25 cellular contexts compared by ENCODE assay signal in genomic region chr2:220374282-220374681, GRCh38.
"Had no signal": no experiment of that assay in that cellular context is flagged by ENCODE, and none has a peak within 500 bp of the region (broad histone marks: within the 10 kb centered on the region; RNA-seq: fewer than 3 reads in every experiment).

No MANE protein-coding gene starts in this region.

- DNase-seq: activated CD4-positive, alpha-beta memory T cell treated with anti-CD3 and anti-CD28 coated beads for 36 hours; activated CD4-positive, alpha-beta T cell treated with anti-CD3 and anti-CD28 coated beads, Interleukin-2, amount 10 ng/mL, durations not matched to agents 7 days and 5 days; activated CD4-positive, CD25-positive, alpha-beta regulatory T cell; activated CD8-positive, alpha-beta memory T cell treated with anti-CD3 and anti-CD28 coated beads for 24 hours; activated effector memory CD4-positive, alpha-beta T cell treated with anti-CD3 and anti-CD28 coated beads, Interleukin-2, amount 50 U/mL, for 16 hours; activated naive CD4-positive, alpha-beta T cell treated with Interleukin-2 at 50 U/mL for 16 hours; activated naive CD8-positive, alpha-beta T cell treated with anti-CD3 and anti-CD28 coated beads, Interleukin-2, amount 50 U/mL, for 24 hours; activated T-cell treated with anti-CD3 and anti-CD28 coated beads, Interleukin-2, amount 50 U/mL, for 4 hours; amygdala; KG1; MM.1S; NCI-H187 treated with DMSO at 0.1 percent for 48 hours; NCI-H345; NCI-H510A; NCI-H69; NK-92 treated with Interleukin-12 subunit alpha and Interleukin-12 subunit beta, amount 100 ng/mL, for 24 hours; OCI-M1; Peyer's patch; Right ventricle myocardium superior; SJCRH30 had no signal

- H3K9me3 Mint-ChIP-seq: activated CD4-positive, alpha-beta T cell treated with anti-CD3 and anti-CD28 coated beads, Interleukin-2, amount 10 ng/mL, durations not matched to agents 7 days and 5 days; activated naive CD8-positive, alpha-beta T cell treated with anti-CD3 and anti-CD28 coated beads, Interleukin-2, amount 50 U/mL, for 24 hours; central memory CD8-positive, alpha-beta T cell; T-helper 1 cell treated with Interleukin-12 subunit alpha and Interleukin-12 subunit beta and Interleukin-4 antibody, amounts not matched to agents 30 μg/mL and 1 μg/mL, for 36 hours had no signal

- H3K36me3 ChIP-seq: Peyer's patch, SJCRH30 had no signal

- ATAC-seq: activated naive CD4-positive, alpha-beta T cell treated with anti-CD3 and anti-CD28 coated beads, Interleukin-2, amount 50 U/mL, for 72 hours; activated naive CD8-positive, alpha-beta T cell treated with anti-CD3 and anti-CD28 coated beads, Interleukin-2, amount 50 U/mL, for 24 hours; activated T-cell treated with anti-CD3 and anti-CD28 coated beads, Interleukin-2, amount 50 U/mL, for 4 hours had no signal

- H3K4me1 ChIP-seq: Peyer's patch, SJCRH30 had no signal

- H3K27me3 Mint-ChIP-seq: activated CD4-positive, alpha-beta memory T cell treated with anti-CD3 and anti-CD28 coated beads for 36 hours; activated CD4-positive, alpha-beta T cell treated with anti-CD3 and anti-CD28 coated beads, Interleukin-2, amount 10 ng/mL, durations not matched to agents 7 days and 5 days; activated naive CD8-positive, alpha-beta T cell treated with anti-CD3 and anti-CD28 coated beads, Interleukin-2, amount 50 U/mL, for 24 hours; brain; central memory CD8-positive, alpha-beta T cell had no signal

- H3K27ac ChIP-seq: Peyer's patch, RWPE1, SJCRH30 had no signal

- H3K27ac Mint-ChIP-seq: activated CD4-positive, alpha-beta memory T cell treated with anti-CD3 and anti-CD28 coated beads for 36 hours; activated CD4-positive, alpha-beta T cell treated with anti-CD3 and anti-CD28 coated beads, Interleukin-2, amount 10 ng/mL, durations not matched to agents 7 days and 5 days; activated naive CD4-positive, alpha-beta T cell treated with anti-CD3 and anti-CD28 coated beads, Interleukin-2, amount 50 U/mL, for 72 hours; activated naive CD8-positive, alpha-beta T cell treated with anti-CD3 and anti-CD28 coated beads, Interleukin-2, amount 50 U/mL, for 24 hours; brain; T-helper 1 cell treated with Interleukin-12 subunit alpha and Interleukin-12 subunit beta and Interleukin-4 antibody, amounts not matched to agents 30 μg/mL and 1 μg/mL, for 36 hours had no signal

- H3K4me3 ChIP-seq: Peyer's patch, SJCRH30 had no signal

- H3K4me3 Mint-ChIP-seq: activated CD4-positive, alpha-beta memory T cell treated with anti-CD3 and anti-CD28 coated beads for 36 hours; activated CD4-positive, alpha-beta T cell treated with anti-CD3 and anti-CD28 coated beads, Interleukin-2, amount 10 ng/mL, durations not matched to agents 7 days and 5 days; activated naive CD8-positive, alpha-beta T cell treated with anti-CD3 and anti-CD28 coated beads, Interleukin-2, amount 50 U/mL, for 24 hours; activated T-cell treated with anti-CD3 and anti-CD28 coated beads, Interleukin-2, amount 50 U/mL, for 4 hours; brain; central memory CD8-positive, alpha-beta T cell; T-helper 1 cell treated with Interleukin-12 subunit alpha and Interleukin-12 subunit beta and Interleukin-4 antibody, amounts not matched to agents 30 μg/mL and 1 μg/mL, for 36 hours had no signal

- H3K36me3 Mint-ChIP-seq: activated CD4-positive, alpha-beta memory T cell treated with anti-CD3 and anti-CD28 coated beads for 36 hours; activated naive CD4-positive, alpha-beta T cell treated with anti-CD3 and anti-CD28 coated beads, Interleukin-2, amount 50 U/mL, for 72 hours; brain had no signal

- H3K4me1 Mint-ChIP-seq: activated CD4-positive, alpha-beta T cell treated with anti-CD3 and anti-CD28 coated beads, Interleukin-2, amount 10 ng/mL, durations not matched to agents 7 days and 5 days; activated naive CD8-positive, alpha-beta T cell treated with anti-CD3 and anti-CD28 coated beads, Interleukin-2, amount 50 U/mL, for 24 hours; central memory CD8-positive, alpha-beta T cell had no signal

- H3K27me3 ChIP-seq: Peyer's patch, SJCRH30 had no signal

- H3K9me3 ChIP-seq: Peyer's patch, SJCRH30 had no signal
